4 cellular contexts compared by ENCODE assay signal in genomic region chr20:31628057-31628456, GRCh38. TPM values are rescaled to one million over a fixed set of nuclear protein-coding genes. Genes with fewer than 3 reads are reported as not detected.
"Had no signal": no experiment of that assay in that cellular context is flagged by ENCODE, and none has a peak within 500 bp of the region (broad histone marks: within the 10 kb centered on the region; RNA-seq: fewer than 3 reads in every experiment).

No MANE protein-coding gene starts in this region.

RNA-seq across cellular contexts. Expression of gene COX4I2, which starts 9.7 kb away (rescaled TPM):
- total RNA-seq: HepG2, HT-29, HT1080, IMR-90 had no signal
- polyA plus RNA-seq: IMR-90 had no signal
